Comparison of ENCODE assay signal across 2 cellular contexts in genomic region chr1:229325873-229326502, GRCh38.
TF ChIP-seq lines count a peak whose summit lies in the region.

No MANE protein-coding gene starts in this region.

TF ChIP-seq in IMR-90, 13 proteins besides CTCF, POLR2A, EP300 and RAD21:
- no peak for TF ChIP-seq CHD1 (IDR thresholded peaks at IDR 0.05; ENCODE audit: low read depth, low read length)
- TF ChIP-seq SMC3 (IDR thresholded peaks at IDR 0.05; ENCODE audit: low read depth, low read length): no peak
- TF ChIP-seq RFX5 (IDR thresholded peaks at IDR 0.05; ENCODE audit: low read depth, low read length): no peak
- TF ChIP-seq, protein P1, sequence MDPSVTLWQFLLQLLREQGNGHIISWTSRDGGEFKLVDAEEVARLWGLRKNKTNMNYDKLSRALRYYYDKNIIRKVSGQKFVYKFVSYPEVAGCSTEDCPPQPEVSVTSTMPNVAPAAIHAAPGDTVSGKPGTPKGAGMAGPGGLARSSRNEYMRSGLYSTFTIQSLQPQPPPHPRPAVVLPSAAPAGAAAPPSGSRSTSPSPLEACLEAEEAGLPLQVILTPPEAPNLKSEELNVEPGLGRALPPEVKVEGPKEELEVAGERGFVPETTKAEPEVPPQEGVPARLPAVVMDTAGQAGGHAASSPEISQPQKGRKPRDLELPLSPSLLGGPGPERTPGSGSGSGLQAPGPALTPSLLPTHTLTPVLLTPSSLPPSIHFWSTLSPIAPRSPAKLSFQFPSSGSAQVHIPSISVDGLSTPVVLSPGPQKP (IDR thresholded peaks at IDR 0.05; ENCODE audit: borderline replicate concordance, low read depth, low read length): no peak
- no peak for TF ChIP-seq CEBPB (IDR thresholded peaks at IDR 0.05; ENCODE audit: low read depth, low read length)
- no peak for TF ChIP-seq MAZ (IDR thresholded peaks at IDR 0.05; ENCODE audit: borderline replicate concordance, low read depth, low read length)
- no peak for TF ChIP-seq BHLHE40 (IDR thresholded peaks at IDR 0.05; ENCODE audit: low read depth, low read length)
- TF ChIP-seq MAFK (IDR thresholded peaks at IDR 0.05; ENCODE audit: low read depth, low read length): no peak
- no peak for TF ChIP-seq RCOR1 (IDR thresholded peaks at IDR 0.05; ENCODE audit: insufficient replicate concordance, low read length)
- no peak for TF ChIP-seq NFE2L2 (IDR thresholded peaks at IDR 0.05; ENCODE audit: low read depth, low read length)

TF ChIP-seq in K562, 482 proteins besides CTCF, POLR2A, EP300 and RAD21:
- no peak for TF ChIP-seq ATF6 (CRISPR knock-in tag; IDR thresholded peaks at IDR 0.05)
- TF ChIP-seq, protein P2, sequence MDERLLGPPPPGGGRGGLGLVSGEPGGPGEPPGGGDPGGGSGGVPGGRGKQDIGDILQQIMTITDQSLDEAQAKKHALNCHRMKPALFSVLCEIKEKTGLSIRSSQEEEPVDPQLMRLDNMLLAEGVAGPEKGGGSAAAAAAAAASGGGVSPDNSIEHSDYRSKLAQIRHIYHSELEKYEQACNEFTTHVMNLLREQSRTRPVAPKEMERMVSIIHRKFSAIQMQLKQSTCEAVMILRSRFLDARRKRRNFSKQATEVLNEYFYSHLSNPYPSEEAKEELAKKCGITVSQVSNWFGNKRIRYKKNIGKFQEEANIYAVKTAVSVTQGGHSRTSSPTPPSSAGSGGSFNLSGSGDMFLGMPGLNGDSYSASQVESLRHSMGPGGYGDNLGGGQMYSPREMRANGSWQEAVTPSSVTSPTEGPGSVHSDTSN (CRISPR knock-in tag; IDR thresholded peaks at IDR 0.05; ENCODE audit: low read depth): no peak
- TF ChIP-seq, protein P2 (tag; conservative IDR thresholded peaks at IDR 0.05; ENCODE audit: low read depth): peak; percentile 43
- TF ChIP-seq, protein P3, sequence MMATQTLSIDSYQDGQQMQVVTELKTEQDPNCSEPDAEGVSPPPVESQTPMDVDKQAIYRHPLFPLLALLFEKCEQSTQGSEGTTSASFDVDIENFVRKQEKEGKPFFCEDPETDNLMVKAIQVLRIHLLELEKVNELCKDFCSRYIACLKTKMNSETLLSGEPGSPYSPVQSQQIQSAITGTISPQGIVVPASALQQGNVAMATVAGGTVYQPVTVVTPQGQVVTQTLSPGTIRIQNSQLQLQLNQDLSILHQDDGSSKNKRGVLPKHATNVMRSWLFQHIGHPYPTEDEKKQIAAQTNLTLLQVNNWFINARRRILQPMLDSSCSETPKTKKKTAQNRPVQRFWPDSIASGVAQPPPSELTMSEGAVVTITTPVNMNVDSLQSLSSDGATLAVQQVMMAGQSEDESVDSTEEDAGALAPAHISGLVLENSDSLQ (IDR thresholded peaks at IDR 0.05): 0 out of 2 replicates have a peak, but pooled peaks have one; percentile 15
- peak; percentile 57 for TF ChIP-seq MEIS2 (IDR thresholded peaks at IDR 0.05; ENCODE audit: partially characterized antibody)
TF ChIP-seq in K562: peak in this region for 3.
